22 cellular contexts compared by ENCODE assay signal in the genomic region with DNA sequence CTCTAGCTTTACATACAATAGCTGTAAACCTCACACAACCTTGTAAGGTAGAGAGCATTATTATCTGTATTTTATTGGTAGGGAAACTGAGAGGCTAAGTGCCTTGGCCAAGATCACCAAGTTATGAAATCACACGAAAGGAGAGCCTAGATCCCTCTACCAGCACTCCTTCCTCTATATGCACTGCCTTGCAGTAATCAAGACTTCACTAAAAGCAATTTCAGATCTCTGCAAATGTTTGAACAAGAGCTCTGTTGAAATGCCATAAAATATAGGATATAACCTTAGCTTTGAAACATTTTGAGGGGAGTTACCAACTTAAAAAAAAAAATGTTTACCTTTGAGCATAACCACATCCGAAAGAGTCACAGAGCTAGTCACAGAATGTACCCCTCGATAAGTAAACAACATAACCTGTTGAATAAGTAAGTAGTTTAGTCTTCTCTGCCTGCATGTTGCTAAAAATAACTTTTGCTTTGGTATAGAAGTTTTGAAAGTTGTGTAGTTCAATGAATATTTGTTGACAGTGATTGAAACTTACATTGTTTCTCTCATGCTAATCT.
DNase-seq lines count a peak whose midpoint lies in the region; ATAC-seq lines count a peak whose summit lies in the region.
"Had no signal": no experiment of that assay in that cellular context is flagged by ENCODE, and none has a peak within 500 bp of the region (broad histone marks: within the 10 kb centered on the region; RNA-seq: fewer than 3 reads in every experiment).

No MANE protein-coding gene starts in this region.

- peak; percentile 47 for ATAC-seq in activated T-helper 17 cell treated with anti-CD3 and anti-CD28 coated beads, Interleukin-2, amount 50 U/mL, for 72 hours (replicated peaks)
- peak; percentile 96 for ATAC-seq in left colon
- no peak for ATAC-seq in HG02870 (IDR thresholded peaks at IDR 0.05; ENCODE audit: unreplicated experiment)
- no peak for ATAC-seq in HG02852 (IDR thresholded peaks at IDR 0.05; ENCODE audit: unreplicated experiment)
- ATAC-seq: HCT116, heart left ventricle, left cardiac atrium had no signal

- peaks cover 33% of the 10 kb centered on the region for H3K4me1 Mint-ChIP-seq in activated naive CD8-positive, alpha-beta T cell (ENCODE audit: low read depth)
- peaks cover 14% of the 10 kb centered on the region for H3K4me1 Mint-ChIP-seq in activated naive CD8-positive, alpha-beta T cell treated with anti-CD3 and anti-CD28 coated beads for 36 hours
- H3K4me1 Mint-ChIP-seq in activated T-helper 17 cell treated with anti-CD3 and anti-CD28 coated beads, Interleukin-2, amount 50 U/mL, for 72 hours: peaks cover 9% of the 10 kb centered on the region

- H3K27me3 Mint-ChIP-seq in activated naive CD8-positive, alpha-beta T cell: no peaks in the 10 kb centered on the region
- H3K27me3 Mint-ChIP-seq in activated naive CD8-positive, alpha-beta T cell treated with anti-CD3 and anti-CD28 coated beads for 36 hours: no peaks in the 10 kb centered on the region
- H3K27me3 Mint-ChIP-seq in activated T-helper 17 cell treated with anti-CD3 and anti-CD28 coated beads, Interleukin-2, amount 50 U/mL, for 72 hours: no peaks in the 10 kb centered on the region

- intact Hi-C loops in left colon (cut with DNase I, micrococcal nuclease): no loop called here

- H3K36me3 Mint-ChIP-seq in activated naive CD8-positive, alpha-beta T cell: no peaks in the 10 kb centered on the region
- no peaks in the 10 kb centered on the region for H3K36me3 Mint-ChIP-seq in activated naive CD8-positive, alpha-beta T cell treated with anti-CD3 and anti-CD28 coated beads for 36 hours
- H3K36me3 Mint-ChIP-seq in activated T-helper 17 cell treated with anti-CD3 and anti-CD28 coated beads, Interleukin-2, amount 50 U/mL, for 72 hours (ENCODE audit: low read depth): no peaks in the 10 kb centered on the region

- H3K27ac Mint-ChIP-seq in activated naive CD8-positive, alpha-beta T cell: peak overlapping the region; percentile 23
- no peak overlapping the region for H3K27ac Mint-ChIP-seq in activated naive CD8-positive, alpha-beta T cell treated with anti-CD3 and anti-CD28 coated beads for 36 hours
- peak overlapping the region; percentile 3 for H3K27ac Mint-ChIP-seq in activated T-helper 17 cell treated with anti-CD3 and anti-CD28 coated beads, Interleukin-2, amount 50 U/mL, for 72 hours
- H3K27ac Mint-ChIP-seq: activated naive CD4-positive, alpha-beta T cell treated with anti-CD3 and anti-CD28 coated beads for 36 hours had no signal

- no peaks in the 10 kb centered on the region for H3K9me3 Mint-ChIP-seq in activated naive CD8-positive, alpha-beta T cell (ENCODE audit: low read depth)
- peaks cover 3% of the 10 kb centered on the region for H3K9me3 Mint-ChIP-seq in activated naive CD8-positive, alpha-beta T cell treated with anti-CD3 and anti-CD28 coated beads for 36 hours
- peaks cover 8% of the 10 kb centered on the region for H3K9me3 Mint-ChIP-seq in activated T-helper 17 cell treated with anti-CD3 and anti-CD28 coated beads, Interleukin-2, amount 50 U/mL, for 72 hours

- no peak for DNase-seq in activated naive CD8-positive, alpha-beta T cell treated with anti-CD3 and anti-CD28 coated beads for 36 hours
- no peak for DNase-seq in left colon
- no peak for DNase-seq in COLO668 (lab: John Stamatoyannopoulos, UW; ENCODE audit: unreplicated experiment)
- DNase-seq: activated CD4-positive, alpha-beta T cell treated with anti-CD3 and anti-CD28 coated beads, Interleukin-2, amount 50 U/mL, for 4 hours; activated naive CD4-positive, alpha-beta T cell treated with anti-CD3 and anti-CD28 coated beads for 36 hours; activated T-cell treated with anti-CD3 and anti-CD28 coated beads, Interleukin-2, amount 50 U/mL, for 1 hour; C1 segment of cervical spinal cord; cerebellar nuclear complex; heart left ventricle; left cardiac atrium; mesendoderm; NCI-H1105; NCI-H2081 treated with DMSO at 0.1 percent for 48 hours; NCI-H446; SK-N-SH; stimulated activated CD4-positive, alpha-beta T cell treated with anti-CD3 and anti-CD28 coated beads, Interleukin-2, amount 100 ng/mL, for 24 hours; T-helper 9 cell had no signal

- H3K4me3 Mint-ChIP-seq in activated naive CD8-positive, alpha-beta T cell: no peak overlapping the region
- H3K4me3 Mint-ChIP-seq in activated naive CD8-positive, alpha-beta T cell treated with anti-CD3 and anti-CD28 coated beads for 36 hours: no peak overlapping the region
- H3K4me3 Mint-ChIP-seq in activated T-helper 17 cell treated with anti-CD3 and anti-CD28 coated beads, Interleukin-2, amount 50 U/mL, for 72 hours: peak overlapping the region; percentile 27
- H3K4me3 Mint-ChIP-seq: activated naive CD4-positive, alpha-beta T cell treated with anti-CD3 and anti-CD28 coated beads for 36 hours had no signal

Comparison
In these comparisons a context has a peak if more than half of its experiments do, and no peak if none do; other contexts are left out.
1. ATAC-seq: peak in activated T-helper 17 cell treated with anti-CD3 and anti-CD28 coated beads, Interleukin-2, amount 50 U/mL, for 72 hours (single experiment) and left colon (single experiment); none in HG02870 (single experiment) and HG02852 (single experiment).